1 cellular context compared by ENCODE assay signal in the genomic region with DNA sequence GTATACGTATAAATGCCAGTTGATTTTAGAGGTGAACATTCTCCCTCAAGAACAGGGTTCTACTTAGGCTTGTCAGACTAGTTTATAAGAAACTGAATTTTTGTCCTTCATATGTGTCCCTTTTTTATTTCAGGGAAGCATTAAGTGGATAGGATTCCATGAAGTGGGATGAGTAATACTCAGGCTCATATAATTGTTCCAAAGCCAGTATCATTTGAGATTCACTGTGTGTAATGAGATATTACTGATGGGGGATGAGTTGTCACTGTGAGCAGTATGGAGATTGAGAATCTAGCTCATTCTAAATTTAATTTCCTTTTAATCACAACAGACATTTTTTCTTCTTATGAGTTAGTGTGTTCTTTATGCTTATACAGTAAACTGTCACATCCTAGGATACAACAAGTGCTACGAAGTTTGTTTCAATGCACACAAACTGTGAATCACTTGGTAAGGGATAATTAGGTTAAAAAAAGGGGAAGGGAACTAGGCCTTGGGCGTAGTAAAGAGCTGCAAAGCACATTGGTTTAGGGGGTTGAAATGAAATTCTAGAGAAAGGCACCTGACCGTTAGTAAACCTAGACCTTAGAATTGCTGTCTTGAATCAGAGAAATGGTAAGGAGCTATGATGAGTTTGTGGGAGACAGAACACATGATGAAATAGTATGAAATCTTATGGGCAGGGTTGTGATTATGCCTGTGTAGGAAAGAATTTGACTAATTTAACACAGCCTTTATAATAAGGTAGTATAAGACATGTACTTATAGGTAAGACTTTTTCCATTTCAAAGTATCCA.
TF ChIP-seq lines count a peak whose summit lies in the region.

No MANE protein-coding gene starts in this region.

TF ChIP-seq in GM23338, 12 proteins besides CTCF, POLR2A, EP300 and RAD21 (continued from another document):
- no peak for TF ChIP-seq ZNF462 (CRISPR knock-in tag; IDR thresholded peaks at IDR 0.05)
- TF ChIP-seq EZH2phosphoT487 (IDR thresholded peaks at IDR 0.05; ENCODE audit: unreplicated experiment), result no peak
- TF ChIP-seq POLR2AphosphoS5 (IDR thresholded peaks at IDR 0.05; ENCODE audit: low read depth), result no peak
- no peak for TF ChIP-seq CREB1 (CRISPR knock-in tag; IDR thresholded peaks at IDR 0.05; ENCODE audit: low read depth)
